ENCODE assay signal across 26 cellular contexts in genomic region chr12:117516034-117516433, GRCh38.
DNase-seq lines count a peak whose midpoint lies in the region; ATAC-seq, FAIRE-seq and TF ChIP-seq lines count a peak whose summit lies in the region.
"Had no signal": no experiment of that assay in that cellular context is flagged by ENCODE, and none has a peak within 500 bp of the region (broad histone marks: within the 10 kb centered on the region; RNA-seq: fewer than 3 reads in every experiment).

No MANE protein-coding gene starts in this region.

- H3K36me3 ChIP-seq in left ventricle myocardium inferior, result no peaks in the 10 kb centered on the region
- no peaks in the 10 kb centered on the region for H3K36me3 ChIP-seq in endothelial cell of umbilical vein (ENCODE audit: control insufficient read depth in 2 of 2, extremely low read depth in 1 of 2, insufficient read depth in 2 of 2, low read length in 2 of 2)
- H3K36me3 ChIP-seq in gastrocnemius medialis, result no peaks in the 10 kb centered on the region
- H3K36me3 ChIP-seq in lower lobe of right lung, result no peaks in the 10 kb centered on the region
- H3K36me3 ChIP-seq: BE2C, BLaER1 had no signal

- H3K4me1 Mint-ChIP-seq in activated T-helper 2 cell treated with anti-CD3 and anti-CD28 coated beads, Interferon-gamma antibody, Interleukin-2, Interleukin-4, amounts not matched to agents 10 μg/mL and 5 μg/mL and 100 μg/mL, durations not matched to agents 14 hours and 24 hours and 36 hours (ENCODE audit: low read depth), result no peaks in the 10 kb centered on the region
- H3K4me1 Mint-ChIP-seq: CD4-positive, alpha-beta memory T cell; CD4-positive, CD25-positive, alpha-beta regulatory T cell; CD8-positive, alpha-beta memory T cell had no signal

- H3K9me3 Mint-ChIP-seq in activated T-helper 2 cell treated with anti-CD3 and anti-CD28 coated beads, Interferon-gamma antibody, Interleukin-2, Interleukin-4, amounts not matched to agents 10 μg/mL and 5 μg/mL and 100 μg/mL, durations not matched to agents 14 hours and 24 hours and 36 hours, result peaks cover 4% of the 10 kb centered on the region

- no peak for ATAC-seq in Right ventricle myocardium inferior
- peak; percentile 59 to 83 for ATAC-seq in gastrocnemius medialis
- ATAC-seq in lower lobe of right lung, result no peak
- ATAC-seq: GM12878 had no signal

- H3K27ac ChIP-seq in left ventricle myocardium inferior (replicated peaks) (peak overlapping the region; percentile 84), endothelial cell of umbilical vein (ENCODE audit: insufficient read depth, low read depth, low read length) (no peak overlapping the region), gastrocnemius medialis (no peak overlapping the region), lower lobe of right lung (no peak overlapping the region)
- H3K27ac ChIP-seq: 22Rv1, BLaER1 had no signal

- H3K27me3 Mint-ChIP-seq in activated T-helper 2 cell treated with anti-CD3 and anti-CD28 coated beads, Interferon-gamma antibody, Interleukin-2, Interleukin-4, amounts not matched to agents 10 μg/mL and 5 μg/mL and 100 μg/mL, durations not matched to agents 14 hours and 24 hours and 36 hours (ENCODE audit: low read depth), result no peaks in the 10 kb centered on the region
- H3K27me3 Mint-ChIP-seq: CD4-positive, alpha-beta memory T cell had no signal

- dilution Hi-C loops in endothelial cell of umbilical vein (cut with MboI; ENCODE audit: extremely low pct_ligation_motif_present, low sequenced_read_pairs), result no loop called here

- no peaks in the 10 kb centered on the region for H3K79me2 ChIP-seq in endothelial cell of umbilical vein (ENCODE audit: control insufficient read depth, insufficient read depth, low read length)

- H3K4me3 Mint-ChIP-seq in activated T-helper 2 cell treated with anti-CD3 and anti-CD28 coated beads, Interferon-gamma antibody, Interleukin-2, Interleukin-4, amounts not matched to agents 10 μg/mL and 5 μg/mL and 100 μg/mL, durations not matched to agents 14 hours and 24 hours and 36 hours (ENCODE audit: low read depth), result no peak overlapping the region
- H3K4me3 Mint-ChIP-seq: CD4-positive, alpha-beta memory T cell; CD4-positive, CD25-positive, alpha-beta regulatory T cell; CD8-positive, alpha-beta memory T cell had no signal

- H3K9me3 ChIP-seq in left ventricle myocardium inferior (replicated peaks) (no peaks in the 10 kb centered on the region), endothelial cell of umbilical vein (replicated peaks; ENCODE audit: control insufficient read depth, insufficient read depth, low read length) (no peaks in the 10 kb centered on the region), gastrocnemius medialis (no peaks in the 10 kb centered on the region), lower lobe of right lung (no peaks in the 10 kb centered on the region)
- H3K9me3 ChIP-seq: BE2C, BLaER1 had no signal

- H3K9me1 ChIP-seq in endothelial cell of umbilical vein (replicated peaks; ENCODE audit: control insufficient read depth, extremely low read depth, insufficient read depth, low read length), result no peaks in the 10 kb centered on the region

- intact Hi-C loops in left ventricle myocardium inferior (cut with micrococcal nuclease) (no loop called here), Right ventricle myocardium inferior (cut with DNase I) (no loop called here), endothelial cell of umbilical vein (cut with micrococcal nuclease) (no loop called here), gastrocnemius medialis (cut with DNase I; ENCODE audit: low total_unique reads) (no loop called here), lower lobe of right lung (cut with DNase I) (no loop called here)
- intact Hi-C loops in activated T-helper 2 cell treated with anti-CD3 and anti-CD28 coated beads, Interferon-gamma antibody, Interleukin-2, Interleukin-4, amounts not matched to agents 10 μg/mL and 5 μg/mL and 100 μg/mL, durations not matched to agents 14 hours and 24 hours and 36 hours (cut with micrococcal nuclease), result no loop called here

- no peaks in the 10 kb centered on the region for H4K20me1 ChIP-seq in endothelial cell of umbilical vein (replicated peaks; ENCODE audit: control insufficient read depth, extremely low read depth, insufficient read depth, low read length)
- H4K20me1 ChIP-seq: BLaER1 had no signal

- H3K4me3 ChIP-seq in left ventricle myocardium inferior (no peak overlapping the region), endothelial cell of umbilical vein (replicated peaks in 1 of 3; ENCODE audit: insufficient read depth in 1 of 3, low read depth in 1 of 3, low read length in 3 of 3) (no peak overlapping the region), gastrocnemius medialis (no peak overlapping the region), lower lobe of right lung (no peak overlapping the region)
- H3K4me3 ChIP-seq: BLaER1, GM12878 had no signal

- no peaks in the 10 kb centered on the region for H3K36me3 Mint-ChIP-seq in activated T-helper 2 cell treated with anti-CD3 and anti-CD28 coated beads, Interferon-gamma antibody, Interleukin-2, Interleukin-4, amounts not matched to agents 10 μg/mL and 5 μg/mL and 100 μg/mL, durations not matched to agents 14 hours and 24 hours and 36 hours (ENCODE audit: low read depth)
- H3K36me3 Mint-ChIP-seq: CD4-positive, alpha-beta memory T cell; CD4-positive, CD25-positive, alpha-beta regulatory T cell; CD8-positive, alpha-beta memory T cell had no signal

- POLR2A ChIA-PET in endothelial cell of umbilical vein (lab: Charles Lee), result no interaction called here

- H3K4me1 ChIP-seq in left ventricle myocardium inferior (peaks cover 56% of the 10 kb centered on the region), endothelial cell of umbilical vein (ENCODE audit: control insufficient read depth, extremely low read depth, insufficient read depth, low read length) (no peaks in the 10 kb centered on the region), gastrocnemius medialis (peaks cover 7 to 25% of the 10 kb centered on the region in 2 donors), lower lobe of right lung (peaks cover 11% of the 10 kb centered on the region)
- H3K4me1 ChIP-seq: BE2C, BLaER1 had no signal

- H3K27ac Mint-ChIP-seq in activated T-helper 2 cell treated with anti-CD3 and anti-CD28 coated beads, Interferon-gamma antibody, Interleukin-2, Interleukin-4, amounts not matched to agents 10 μg/mL and 5 μg/mL and 100 μg/mL, durations not matched to agents 14 hours and 24 hours and 36 hours, result no peak overlapping the region
- H3K27ac Mint-ChIP-seq: CD14-positive monocyte; CD4-positive, alpha-beta memory T cell; CD4-positive, CD25-positive, alpha-beta regulatory T cell; CD8-positive, alpha-beta memory T cell had no signal

- in situ Hi-C loops in gastrocnemius medialis (cut with MboI; ENCODE audit: low sequenced_read_pairs in 4 of 4), result no loop called here

- H3K9ac ChIP-seq in endothelial cell of umbilical vein (replicated peaks; ENCODE audit: extremely low read depth, insufficient read depth, low read length), result no peak overlapping the region
- H3K9ac ChIP-seq: BLaER1 had no signal

- no peak for TF ChIP-seq POLR2A in endothelial cell of umbilical vein (IDR thresholded peaks at IDR 0.05; ENCODE audit: low read depth, low read length)
- no peak for TF ChIP-seq POLR2A in gastrocnemius medialis (IDR thresholded peaks at IDR 0.05)

- no peak overlapping the region for H2AFZ ChIP-seq in endothelial cell of umbilical vein (ENCODE audit: low read depth, low read length)

- CTCF ChIA-PET in endothelial cell of umbilical vein (lab: Charles Lee), result interaction anchor here (0.6 to 1.3 kb wide), 2 partner anchors 18 to 1648 kb away, joined by 3 to 4 read pairs; no protein-coding TSS in a partner anchor

- H3K27me3 ChIP-seq in left ventricle myocardium inferior (ENCODE audit: low read depth), result no peaks in the 10 kb centered on the region
- no peaks in the 10 kb centered on the region for H3K27me3 ChIP-seq in endothelial cell of umbilical vein (ENCODE audit: control insufficient read depth in 2 of 2, insufficient read depth in 2 of 2, low read length in 2 of 2)
- H3K27me3 ChIP-seq in gastrocnemius medialis, result no peaks in the 10 kb centered on the region
- H3K27me3 ChIP-seq in lower lobe of right lung (ENCODE audit: low read depth), result no peaks in the 10 kb centered on the region
- H3K27me3 ChIP-seq: BE2C, BLaER1 had no signal

- DNase-seq in left ventricle myocardium inferior, result no peak
- DNase-seq in Right ventricle myocardium inferior (ENCODE audit: missing footprints), result no peak
- no peak for DNase-seq in endothelial cell of umbilical vein (ENCODE audit: low read depth, low spot score)
- DNase-seq in gastrocnemius medialis, result no peak
- no peak for DNase-seq in activated T-helper 2 cell treated with anti-CD3 and anti-CD28 coated beads, Interferon-gamma antibody, Interleukin-2, Interleukin-4, amounts not matched to agents 10 μg/mL and 5 μg/mL and 100 μg/mL, durations not matched to agents 14 hours and 24 hours and 36 hours (ENCODE audit: low spot score)
- DNase-seq in lower lobe of right lung, result no peak
- DNase-seq: ACHN; BE2C; C1 segment of cervical spinal cord; CD4-positive, alpha-beta memory T cell; CD4-positive, CD25-positive, alpha-beta regulatory T cell; CD8-positive, alpha-beta memory T cell; COR-L47; DMS 273 treated with DMSO at 0.1 percent for 48 hours; DMS153; DMS53; DMS79; DND-41; EL; GDM1 had no signal

- no TSS peak for BruUV-seq in endothelial cell of umbilical vein (replicated peaks; lab: Mats Ljungman, UMichigan)

- TF ChIP-seq CTCF in left ventricle myocardium inferior (IDR thresholded peaks at IDR 0.05; ENCODE audit: borderline replicate concordance) (no peak), endothelial cell of umbilical vein (IDR thresholded peaks at IDR 0.05; ENCODE audit: extremely low read depth in 1 of 2, insufficient read depth in 1 of 2, low read depth in 1 of 2, low read length in 2 of 2) (no peak), gastrocnemius medialis (IDR thresholded peaks at IDR 0.05 in 4 of 5, conservative IDR thresholded peaks at IDR 0.05 in 1 of 5) (no peak), lower lobe of right lung (IDR thresholded peaks at IDR 0.05) (no peak)

- FAIRE-seq in endothelial cell of umbilical vein (lab: Jason Lieb, UNC), result no peak
- FAIRE-seq: GM12878, GM12892, GM18507 had no signal

- H3K4me2 ChIP-seq in endothelial cell of umbilical vein (ENCODE audit: insufficient read depth, low read length), result no peak overlapping the region
- H3K4me2 ChIP-seq: BLaER1 had no signal

TF ChIP-seq in endothelial cell of umbilical vein, 7 proteins besides CTCF, POLR2A, EP300 and RAD21:
- TF ChIP-seq JUN (IDR thresholded peaks at IDR 0.05; ENCODE audit: borderline replicate concordance, insufficient read depth, insufficient read length, low read depth) (peak; percentile 3), EZH2 (IDR thresholded peaks at IDR 0.05; ENCODE audit: borderline replicate concordance, low read depth, low read length, severe bottlenecking) (no peak), FOS (IDR thresholded peaks at IDR 0.05; ENCODE audit: borderline replicate concordance, insufficient read depth, low read length) (no peak)

Comparison
In these comparisons a context has a peak if more than half of its experiments do, and no peak if none do; other contexts are left out.
1. ATAC-seq: peak in gastrocnemius medialis (2 of 2); none in Right ventricle myocardium inferior (single experiment) and lower lobe of right lung (0 of 2).